In the genomic region with DNA sequence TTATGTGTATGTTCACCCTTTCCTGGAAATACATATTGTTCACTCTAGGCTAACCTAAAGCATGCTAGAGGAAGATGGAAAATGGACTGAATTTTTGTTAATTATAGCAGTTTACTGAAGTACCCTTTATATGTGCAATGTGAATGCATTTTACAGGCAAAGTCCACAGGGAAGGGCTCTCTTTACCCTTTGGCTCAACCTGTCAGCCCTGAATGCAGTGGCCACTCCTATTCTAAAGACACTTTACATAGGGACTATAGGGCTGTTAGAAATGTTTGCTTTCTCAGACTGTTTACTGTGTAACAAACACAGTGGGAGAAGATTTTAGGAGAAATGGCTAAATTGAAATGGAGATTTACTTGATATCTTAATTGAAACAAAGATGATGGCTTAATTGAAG, we compare ENCODE assay signal across 18 cellular contexts.
DNase-seq lines count a peak whose midpoint lies in the region; ATAC-seq and TF ChIP-seq lines count a peak whose summit lies in the region.
"Had no signal": no experiment of that assay in that cellular context is flagged by ENCODE, and none has a peak within 500 bp of the region (broad histone marks: within the 10 kb centered on the region; RNA-seq: fewer than 3 reads in every experiment).

No MANE protein-coding gene starts in this region.

- H3K4me1 ChIP-seq in colonic mucosa (no peaks in the 10 kb centered on the region), mucosa of descending colon (ENCODE audit: low read depth) (peaks cover 16% of the 10 kb centered on the region), smooth muscle cell (ENCODE audit: low read depth) (no peaks in the 10 kb centered on the region)
- H3K4me1 ChIP-seq: BLaER1, Caco-2 had no signal

- H3K27ac ChIP-seq in colonic mucosa = no peak overlapping the region
- H3K27ac ChIP-seq in smooth muscle cell (ENCODE audit: low read depth) = no peak overlapping the region
- H3K27ac ChIP-seq: 22Rv1, BLaER1, C4-2B, GM23248 had no signal

- H3K4me3 ChIP-seq in colonic mucosa (no peak overlapping the region), mucosa of descending colon (no peak overlapping the region), smooth muscle cell (no peak overlapping the region)
- H3K4me3 ChIP-seq: BLaER1, GM12878, GM23248 had no signal

- peak; percentile 94 for ATAC-seq in mucosa of descending colon
- ATAC-seq: CD8-positive, alpha-beta T cell; GM12878 had no signal

- no peak overlapping the region for H3K4me2 ChIP-seq in smooth muscle cell
- H3K4me2 ChIP-seq: BLaER1 had no signal

- H3F3A ChIP-seq in smooth muscle cell (ENCODE audit: low read depth) = no peaks in the 10 kb centered on the region

- peak; percentile 8 for DNase-seq in NCI-H748 (lab: John Stamatoyannopoulos, UW; ENCODE audit: unreplicated experiment)
- DNase-seq in NCI-H748 treated with DMSO at 0.1 percent for 48 hours (lab: John Stamatoyannopoulos, UW) = no peak
- DNase-seq in colonic mucosa = peak; percentile 25
- DNase-seq in mucosa of descending colon = peak in 1 of 3 donors; percentile 56
- DNase-seq in smooth muscle cell (lab: John Stamatoyannopoulos, UW; ENCODE audit: unreplicated experiment) = no peak
- no peak for DNase-seq in GM10248 (ENCODE audit: extremely low spot score)
- DNase-seq in DMS79 (lab: John Stamatoyannopoulos, UW) = no peak
- DNase-seq: Caco-2; CD4-positive, CD25-positive, alpha-beta regulatory T cell; CD8-positive, alpha-beta T cell; DMS153; GM23248; H7; HCEC 1CT had no signal

- H3K9ac ChIP-seq in colonic mucosa (ENCODE audit: low read depth in 2 of 2, low read length in 2 of 2) (no peak overlapping the region), smooth muscle cell (ENCODE audit: low read depth) (no peak overlapping the region)
- H3K9ac ChIP-seq: BLaER1, GM23248 had no signal

- no peaks in the 10 kb centered on the region for H4K20me1 ChIP-seq in smooth muscle cell (ENCODE audit: low read depth)
- H4K20me1 ChIP-seq: BLaER1 had no signal

- H2AFZ ChIP-seq in smooth muscle cell (ENCODE audit: low read depth) = no peak overlapping the region
- H2AFZ ChIP-seq: GM23248 had no signal

- no peaks in the 10 kb centered on the region for H3K79me2 ChIP-seq in smooth muscle cell (ENCODE audit: low read depth)

- no peaks in the 10 kb centered on the region for H3K27me3 ChIP-seq in colonic mucosa
- H3K27me3 ChIP-seq in smooth muscle cell (ENCODE audit: low read depth) = peaks cover 5% of the 10 kb centered on the region
- H3K27me3 ChIP-seq: BLaER1 had no signal

- H3K36me3 ChIP-seq in colonic mucosa = no peaks in the 10 kb centered on the region
- H3K36me3 ChIP-seq in mucosa of descending colon (ENCODE audit: low read depth) = no peaks in the 10 kb centered on the region
- no peaks in the 10 kb centered on the region for H3K36me3 ChIP-seq in smooth muscle cell (ENCODE audit: low read depth)
- H3K36me3 ChIP-seq: BLaER1 had no signal

- CTCF ChIA-PET in GM10248 (lab: Yijun Ruan, JAX) = no interaction called here

- H3K9me3 ChIP-seq in colonic mucosa = no peaks in the 10 kb centered on the region
- no peaks in the 10 kb centered on the region for H3K9me3 ChIP-seq in mucosa of descending colon
- H3K9me3 ChIP-seq in smooth muscle cell (replicated peaks; ENCODE audit: low read depth) = no peaks in the 10 kb centered on the region
- H3K9me3 ChIP-seq: BLaER1, Caco-2 had no signal

- intact Hi-C loops in colonic mucosa (cut with DNase I) = no loop called here
- intact Hi-C loops in mucosa of descending colon (cut with DNase I, micrococcal nuclease) = no loop called here

- POLR2A ChIA-PET in GM10248 (lab: Yijun Ruan, JAX) = no interaction called here

- TF ChIP-seq CTCF in colonic mucosa (IDR thresholded peaks at IDR 0.05) (no peak), mucosa of descending colon (IDR thresholded peaks at IDR 0.05) (no peak), smooth muscle cell (IDR thresholded peaks at IDR 0.05; ENCODE audit: borderline replicate concordance, insufficient read depth, poor library complexity, severe bottlenecking) (no peak), GM10248 (IDR thresholded peaks at IDR 0.05; ENCODE audit: control extremely low read depth, extremely low read depth, low read depth, missing control alignments) (no peak)

Comparison
In these comparisons a context has a peak if more than half of its experiments do, and no peak if none do; other contexts are left out.
1. DNase-seq: peak in NCI-H748 (single experiment) and colonic mucosa (single experiment); none in NCI-H748 treated with DMSO at 0.1 percent for 48 hours (single experiment), smooth muscle cell (single experiment), GM10248 (single experiment) and DMS79 (single experiment).